8 cellular contexts compared by ENCODE assay signal in the genomic region with DNA sequence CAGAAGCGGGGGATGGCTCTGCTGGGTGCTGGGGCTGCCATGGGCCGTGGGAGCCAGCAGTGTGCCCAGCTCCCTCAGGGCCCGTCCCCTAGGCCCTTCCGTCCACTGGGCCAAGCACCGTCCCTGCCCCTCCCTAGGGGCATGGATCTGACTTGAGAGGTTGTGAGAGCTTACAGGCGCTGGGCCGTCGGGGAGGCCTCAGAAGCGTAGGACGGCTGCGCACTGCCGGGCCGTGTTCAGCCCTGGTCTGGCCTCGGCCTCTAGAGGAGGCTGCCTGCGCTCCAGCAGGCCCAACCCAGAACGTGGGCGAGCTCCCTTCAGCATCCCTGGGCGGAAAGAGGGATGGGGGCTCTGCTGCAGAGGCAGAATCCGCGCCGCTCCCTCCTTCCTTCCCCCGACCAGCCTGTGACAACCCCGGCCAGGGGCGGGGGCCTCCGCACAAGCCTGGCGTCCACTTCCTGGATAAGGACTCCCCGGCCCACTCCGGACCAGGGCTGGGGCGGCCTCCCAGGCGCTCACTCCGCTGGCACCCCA.
DNase-seq lines count a peak whose midpoint lies in the region; ATAC-seq and TF ChIP-seq lines count a peak whose summit lies in the region.

No MANE protein-coding gene starts in this region.

- peaks cover 41% of the 10 kb centered on the region for H3K4me1 ChIP-seq in ES-I3 (ENCODE audit: insufficient read depth, low read length)

- peak overlapping the region; percentile 53 for H3K27ac ChIP-seq in KOPT-K1 (ENCODE audit: low read depth, low read length, poor library complexity, severe bottlenecking)

- ATAC-seq in GM21447 (IDR thresholded peaks at IDR 0.05; ENCODE audit: unreplicated experiment), result peak; percentile 27

- peak overlapping the region; percentile 80 for H3K4me3 Mint-ChIP-seq in activated T-cell treated with anti-CD3 and anti-CD28 coated beads, Interleukin-2, amount 50 U/mL, for 24 hours
- H3K4me3 Mint-ChIP-seq in nephron progenitor cell, result peak overlapping the region; percentile 47

- H3K9me3 Mint-ChIP-seq in activated T-cell treated with anti-CD3 and anti-CD28 coated beads, Interleukin-2, amount 50 U/mL, for 24 hours, result no peaks in the 10 kb centered on the region
- no peaks in the 10 kb centered on the region for H3K9me3 Mint-ChIP-seq in nephron progenitor cell

- H3K27me3 Mint-ChIP-seq in activated T-cell treated with anti-CD3 and anti-CD28 coated beads, Interleukin-2, amount 50 U/mL, for 24 hours, result peaks cover 24% of the 10 kb centered on the region
- no peaks in the 10 kb centered on the region for H3K27me3 Mint-ChIP-seq in nephron progenitor cell (ENCODE audit: low read depth, poor library complexity)

- H3K36me3 Mint-ChIP-seq in activated T-cell treated with anti-CD3 and anti-CD28 coated beads, Interleukin-2, amount 50 U/mL, for 24 hours (ENCODE audit: low read depth), result peaks cover 26% of the 10 kb centered on the region
- H3K36me3 Mint-ChIP-seq in nephron progenitor cell (ENCODE audit: low read depth), result no peaks in the 10 kb centered on the region

- TF ChIP-seq CTCF in fibroblast of mammary gland (conservative IDR thresholded peaks at IDR 0.05; ENCODE audit: control insufficient read depth, insufficient read depth, low read depth, low read length) (no peak), nephron progenitor cell (IDR thresholded peaks at IDR 0.05) (no peak)

- H3K9ac ChIP-seq in ES-I3 (ENCODE audit: low read depth, low read length), result peak overlapping the region; percentile 91

- H3K27ac Mint-ChIP-seq in activated T-cell treated with anti-CD3 and anti-CD28 coated beads, Interleukin-2, amount 50 U/mL, for 24 hours, result peak overlapping the region; percentile 79
- no peak overlapping the region for H3K27ac Mint-ChIP-seq in nephron progenitor cell

- DNase-seq in activated T-cell treated with anti-CD3 and anti-CD28 coated beads, Interleukin-2, amount 50 U/mL, for 24 hours, result peak; percentile 69
- DNase-seq in fibroblast of mammary gland (ENCODE audit: low read depth) (peak; percentile 79), nephron progenitor cell (peak; percentile 54), NCI-H1930 (lab: John Stamatoyannopoulos, UW) (no peak), NCI-H1694 treated with DMSO at 0.1 percent for 48 hours (lab: John Stamatoyannopoulos, UW) (no peak)

- H3K9me3 ChIP-seq in ES-I3 (ENCODE audit: control insufficient read depth, insufficient read depth, low read length), result no peaks in the 10 kb centered on the region
- no peaks in the 10 kb centered on the region for H3K9me3 ChIP-seq in KOPT-K1 (ENCODE audit: insufficient read depth, low read length, poor library complexity, severe bottlenecking)

- no peaks in the 10 kb centered on the region; the same call in 1 of the 2 replicates for H3K36me3 ChIP-seq in ES-I3 (ENCODE audit: insufficient read depth, low read length)
- H3K36me3 ChIP-seq in KOPT-K1 (ENCODE audit: insufficient read depth, low read length), result peaks cover 6% of the 10 kb centered on the region; the same call in 1 of the 2 replicates

- H3K4me1 Mint-ChIP-seq in activated T-cell treated with anti-CD3 and anti-CD28 coated beads, Interleukin-2, amount 50 U/mL, for 24 hours (ENCODE audit: low read depth), result peaks cover 40% of the 10 kb centered on the region
- H3K4me1 Mint-ChIP-seq in nephron progenitor cell, result peaks cover 58% of the 10 kb centered on the region

- H3K4me3 ChIP-seq in fibroblast of mammary gland (ENCODE audit: control insufficient read depth, low read depth, low read length), result peak overlapping the region; percentile 35

Comparison
In these comparisons a context has a peak if more than half of its experiments do, and no peak if none do; other contexts are left out.
1. DNase-seq: peak in activated T-cell treated with anti-CD3 and anti-CD28 coated beads, Interleukin-2, amount 50 U/mL, for 24 hours (single experiment), fibroblast of mammary gland (single experiment) and nephron progenitor cell (single experiment); none in NCI-H1930 (0 of 2) and NCI-H1694 treated with DMSO at 0.1 percent for 48 hours (single experiment).